In the genomic region with DNA sequence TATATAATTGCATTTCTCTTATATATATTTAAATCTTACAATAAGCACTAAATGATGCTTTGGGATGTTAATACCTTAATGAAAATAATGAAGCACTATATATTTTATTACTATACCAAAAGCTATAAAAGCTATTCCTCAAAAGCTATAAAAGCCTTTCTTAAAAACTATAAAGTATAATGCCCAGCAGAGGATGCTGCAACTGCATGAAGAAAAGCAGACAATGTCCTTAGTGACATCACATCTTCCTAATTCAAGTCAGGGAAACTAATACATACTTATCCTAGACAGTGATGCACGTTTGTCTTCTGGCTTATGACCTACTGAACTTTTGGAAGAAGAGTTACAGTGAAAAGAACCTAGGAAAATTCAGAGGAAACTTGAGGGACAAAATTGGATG, we compare ENCODE assay signal across 17 cellular contexts. TPM values are rescaled to one million over a fixed set of nuclear protein-coding genes. Genes with fewer than 3 reads are reported as not detected.
DNase-seq lines count a peak whose midpoint lies in the region; ATAC-seq, FAIRE-seq and TF ChIP-seq lines count a peak whose summit lies in the region.
"Had no signal": no experiment of that assay in that cellular context is flagged by ENCODE, and none has a peak within 500 bp of the region (broad histone marks: within the 10 kb centered on the region; RNA-seq: fewer than 3 reads in every experiment).

No MANE protein-coding gene starts in this region.

- ATAC-seq in HepG2, result no peak
- ATAC-seq in GM18873 (IDR thresholded peaks at IDR 0.05; ENCODE audit: low FRiP score, unreplicated experiment), result no peak
- ATAC-seq in HG02973 (IDR thresholded peaks at IDR 0.05; ENCODE audit: unreplicated experiment), result no peak
- ATAC-seq: activated CD8-positive, alpha-beta memory T cell treated with anti-CD3 and anti-CD28 coated beads, Interleukin-2, amount 10 ng/mL, durations not matched to agents 7 days and 5 days; natural killer cell treated with Interleukin-12 subunit alpha and Interleukin-12 subunit beta and Interleukin-15 and Interleukin-18, amount 100 ng/mL, for 72 hours had no signal

- H4K20me1 ChIP-seq in HepG2 (ENCODE audit: insufficient read depth, low read length), result no peaks in the 10 kb centered on the region

- no TSS peak for BruUV-seq in HepG2 (replicated peaks; lab: Mats Ljungman, UMichigan)

- CTCF ChIA-PET in HepG2 (lab: Yijun Ruan, JAX; ENCODE audit: low intra/inter-chr PET ratio, low total read pairs), result no interaction called here

- peaks cover 9% of the 10 kb centered on the region for H3K27me3 Mint-ChIP-seq in activated T-helper 1 cell treated with anti-CD3 and anti-CD28 coated beads, Interleukin-12 subunit alpha, Interleukin-12 subunit beta, Interleukin-2, Interleukin-4 antibody, amounts not matched to agents 30 ng/mL and 10 ng/mL and 1 ng/mL, durations not matched to agents 14 hours and 24 hours and 36 hours (ENCODE audit: insufficient read depth)

- no peak overlapping the region for H3K4me3 ChIP-seq in WERI-Rb-1 (ENCODE audit: low read depth, low read length)
- H3K4me3 ChIP-seq in HepG2 (replicated peaks in 1 of 3; ENCODE audit: insufficient read depth in 1 of 3, low read depth in 2 of 3, low read length in 3 of 3), result no peak overlapping the region

- in situ Hi-C loops in HepG2 (cut with HindIII; ENCODE audit: extremely low pct_ligation_motif_present, low pct_unique_long_range_greater_than_20kb), result no loop called here

- TF ChIP-seq RAD21 in HepG2 (CRISPR knock-in tag; IDR thresholded peaks at IDR 0.05), result no peak

- POLR2A ChIA-PET in HepG2 (lab: Yijun Ruan, JAX), result no interaction called here

- intact Hi-C loops in HepG2 (cut with micrococcal nuclease; ENCODE audit: unreplicated experiment), result loop anchor here (2.0 kb wide), 1 partner anchor 100 kb away; no protein-coding TSS in a partner anchor
- intact Hi-C loops in activated T-helper 1 cell treated with anti-CD3 and anti-CD28 coated beads, Interleukin-12 subunit alpha, Interleukin-12 subunit beta, Interleukin-2, Interleukin-4 antibody, amounts not matched to agents 30 ng/mL and 10 ng/mL and 1 ng/mL, durations not matched to agents 14 hours and 24 hours and 36 hours (cut with micrococcal nuclease), result no loop called here

- no peak overlapping the region for H3K9ac ChIP-seq in HepG2 (ENCODE audit: insufficient read depth, low read depth, low read length)

- TF ChIP-seq POLR2A in HepG2 (IDR thresholded peaks at IDR 0.05; ENCODE audit: insufficient read depth in 1 of 2, low read depth in 2 of 2, low read length in 2 of 2), result no peak

- no peaks in the 10 kb centered on the region for H3K9me3 ChIP-seq in WERI-Rb-1 (ENCODE audit: severe bottlenecking)
- H3K9me3 ChIP-seq in HepG2 (ENCODE audit: low read length), result no peaks in the 10 kb centered on the region

- no peaks in the 10 kb centered on the region for H3K9me3 Mint-ChIP-seq in activated T-helper 1 cell treated with anti-CD3 and anti-CD28 coated beads, Interleukin-12 subunit alpha, Interleukin-12 subunit beta, Interleukin-2, Interleukin-4 antibody, amounts not matched to agents 30 ng/mL and 10 ng/mL and 1 ng/mL, durations not matched to agents 14 hours and 24 hours and 36 hours
- H3K9me3 Mint-ChIP-seq: natural killer cell treated with Interleukin-12 subunit alpha and Interleukin-12 subunit beta and Interleukin-15 and Interleukin-18, amount 100 ng/mL, for 72 hours had no signal

- no peak overlapping the region for H3K27ac Mint-ChIP-seq in activated T-helper 1 cell treated with anti-CD3 and anti-CD28 coated beads, Interleukin-12 subunit alpha, Interleukin-12 subunit beta, Interleukin-2, Interleukin-4 antibody, amounts not matched to agents 30 ng/mL and 10 ng/mL and 1 ng/mL, durations not matched to agents 14 hours and 24 hours and 36 hours
- H3K27ac Mint-ChIP-seq: activated CD8-positive, alpha-beta memory T cell treated with anti-CD3 and anti-CD28 coated beads, Interleukin-2, amount 10 ng/mL, durations not matched to agents 7 days and 5 days; natural killer cell treated with Interleukin-12 subunit alpha and Interleukin-12 subunit beta and Interleukin-15 and Interleukin-18, amount 100 ng/mL, for 72 hours had no signal

- no peak overlapping the region for H3K27ac ChIP-seq in WERI-Rb-1
- no peak overlapping the region for H3K27ac ChIP-seq in HepG2 (ENCODE audit: extremely low read length, insufficient read depth, low read length)
- H3K27ac ChIP-seq: epithelial cell of prostate had no signal

- no peaks in the 10 kb centered on the region for H3K4me1 Mint-ChIP-seq in activated T-helper 1 cell treated with anti-CD3 and anti-CD28 coated beads, Interleukin-12 subunit alpha, Interleukin-12 subunit beta, Interleukin-2, Interleukin-4 antibody, amounts not matched to agents 30 ng/mL and 10 ng/mL and 1 ng/mL, durations not matched to agents 14 hours and 24 hours and 36 hours (ENCODE audit: low read depth)
- H3K4me1 Mint-ChIP-seq: activated CD8-positive, alpha-beta memory T cell treated with anti-CD3 and anti-CD28 coated beads, Interleukin-2, amount 10 ng/mL, durations not matched to agents 7 days and 5 days had no signal

- TF ChIP-seq CTCF in WERI-Rb-1 (IDR thresholded peaks at IDR 0.05; ENCODE audit: low read depth, low read length), result 0 out of 2 replicates have a peak, but pooled peaks have one; percentile 40
- TF ChIP-seq CTCF in HepG2 (CRISPR knock-in tag; IDR thresholded peaks at IDR 0.05), result 0 out of 2 replicates have a peak, but pooled peaks have one; percentile 10

- H3K4me2 ChIP-seq in HepG2 (ENCODE audit: low read depth, low read length), result no peak overlapping the region

- peak; percentile 75 for DNase-seq in DMS53 (lab: John Stamatoyannopoulos, UW)
- peak; percentile 13 for DNase-seq in HT-29 (ENCODE audit: low spot score)
- no peak for DNase-seq in WERI-Rb-1
- no peak for DNase-seq in HepG2 (ENCODE audit: low spot score)
- DNase-seq in activated T-helper 1 cell treated with anti-CD3 and anti-CD28 coated beads, Interleukin-12 subunit alpha, Interleukin-12 subunit beta, Interleukin-2, Interleukin-4 antibody, amounts not matched to agents 30 ng/mL and 10 ng/mL and 1 ng/mL, durations not matched to agents 14 hours and 24 hours and 36 hours (ENCODE audit: low spot score), result no peak
- DNase-seq in ecto neural progenitor cell (ENCODE audit: low spot score), result no peak
- DNase-seq: activated CD8-positive, alpha-beta memory T cell treated with anti-CD3 and anti-CD28 coated beads, Interleukin-2, amount 10 ng/mL, durations not matched to agents 7 days and 5 days; aorta; kidney; NCI-H1048; NCI-H748 treated with DMSO at 0.1 percent for 48 hours had no signal

- H3K79me2 ChIP-seq in HepG2 (ENCODE audit: insufficient read depth, low read length), result no peaks in the 10 kb centered on the region

- no peaks in the 10 kb centered on the region for H3K36me3 Mint-ChIP-seq in activated T-helper 1 cell treated with anti-CD3 and anti-CD28 coated beads, Interleukin-12 subunit alpha, Interleukin-12 subunit beta, Interleukin-2, Interleukin-4 antibody, amounts not matched to agents 30 ng/mL and 10 ng/mL and 1 ng/mL, durations not matched to agents 14 hours and 24 hours and 36 hours (ENCODE audit: low read depth)
- H3K36me3 Mint-ChIP-seq: activated CD8-positive, alpha-beta memory T cell treated with anti-CD3 and anti-CD28 coated beads, Interleukin-2, amount 10 ng/mL, durations not matched to agents 7 days and 5 days; natural killer cell treated with Interleukin-12 subunit alpha and Interleukin-12 subunit beta and Interleukin-15 and Interleukin-18, amount 100 ng/mL, for 72 hours had no signal

- FAIRE-seq in HepG2 (lab: Jason Lieb, UNC), result no peak
- FAIRE-seq: kidney had no signal

- no peaks in the 10 kb centered on the region for H3K27me3 ChIP-seq in WERI-Rb-1 (ENCODE audit: insufficient read depth, low read depth, severe bottlenecking)
- H3K27me3 ChIP-seq in HepG2 (ENCODE audit: control insufficient read depth in 1 of 2, insufficient read depth in 2 of 2, low read length in 2 of 2), result no peaks in the 10 kb centered on the region

- no peak for TF ChIP-seq EP300 in HepG2 (IDR thresholded peaks at IDR 0.05; ENCODE audit: low read depth in 2 of 2, low read length in 2 of 2)
- no peak for TF ChIP-seq EP300 in HepG2 (CRISPR knock-in tag; IDR thresholded peaks at IDR 0.05; ENCODE audit: borderline replicate concordance)

- H2AFZ ChIP-seq in HepG2 (ENCODE audit: low read length), result no peak overlapping the region

- no peaks in the 10 kb centered on the region for H3K4me1 ChIP-seq in HepG2 (ENCODE audit: insufficient read depth, low read length)

- H3K36me3 ChIP-seq in WERI-Rb-1 (no peaks in the 10 kb centered on the region), HepG2 (replicated peaks in 1 of 2; ENCODE audit: control insufficient read depth in 1 of 2, insufficient read depth in 2 of 2, low read length in 2 of 2) (no peaks in the 10 kb centered on the region)

- H3K4me3 Mint-ChIP-seq in activated T-helper 1 cell treated with anti-CD3 and anti-CD28 coated beads, Interleukin-12 subunit alpha, Interleukin-12 subunit beta, Interleukin-2, Interleukin-4 antibody, amounts not matched to agents 30 ng/mL and 10 ng/mL and 1 ng/mL, durations not matched to agents 14 hours and 24 hours and 36 hours, result no peak overlapping the region
- H3K4me3 Mint-ChIP-seq: activated CD8-positive, alpha-beta memory T cell treated with anti-CD3 and anti-CD28 coated beads, Interleukin-2, amount 10 ng/mL, durations not matched to agents 7 days and 5 days; natural killer cell treated with Interleukin-12 subunit alpha and Interleukin-12 subunit beta and Interleukin-15 and Interleukin-18, amount 100 ng/mL, for 72 hours had no signal

- WGBS in HepG2 (ENCODE audit: low lambda C conversion rate), result 5% methylated on average over 1 of the region's 1 CpG

RNA-seq across cellular contexts. Expression of a gene that starts 13.6 kb away (rescaled TPM):
- not detected in 2 replicates for total RNA-seq in HT-29 (2014; rRNA removed; shearing (Covaris generic))
- not detected in 2 replicates for total RNA-seq in HepG2 (2016; rRNA removed; fragmentation: Illumina TruSeq; extraction: Trizol)
- total RNA-seq in HepG2 (2016; cell fraction: cytosol; rRNA removed; fragmentation: Illumina TruSeq; extraction: Trizol; ENCODE audit: low read depth), result not detected in 2 replicates
- not detected in 2 replicates for total RNA-seq in HepG2 (2016; cell fraction: insoluble cytoplasmic fraction; rRNA removed; fragmentation: Illumina TruSeq; extraction: Trizol)
- total RNA-seq in HepG2 (2016; cell fraction: membrane; rRNA removed; fragmentation: Illumina TruSeq; extraction: Trizol), result not detected in 2 replicates
- not detected in 2 replicates for total RNA-seq in HepG2 (2016; cell fraction: nucleus; rRNA removed; fragmentation: Illumina TruSeq; extraction: Trizol)
- not detected in 2 replicates for polyA plus RNA-seq in HepG2 (2011; rRNA removed)
- polyA plus RNA-seq in HepG2 (2011; cell fraction: cytosol; rRNA removed), result not detected in 2 replicates
- not detected in 2 replicates for polyA plus RNA-seq in HepG2 (2011; cell fraction: nucleus; rRNA removed)
- polyA plus RNA-seq in HepG2 (2012), result not detected in 2 replicates
- polyA plus RNA-seq in HepG2 (2016; cell fraction: cytosol; fragmentation: Illumina TruSeq; extraction: Trizol; ENCODE audit: low read depth), result not detected in 2 replicates
- not detected in 2 replicates for polyA plus RNA-seq in HepG2 (2016; cell fraction: insoluble cytoplasmic fraction; fragmentation: Illumina TruSeq; extraction: Trizol; ENCODE audit: low read depth)
- not detected in 2 replicates for polyA plus RNA-seq in HepG2 (2016; cell fraction: membrane; fragmentation: Illumina TruSeq; extraction: Trizol; ENCODE audit: low read depth)
- polyA plus RNA-seq in HepG2 (2016; cell fraction: nucleus; fragmentation: Illumina TruSeq; extraction: Trizol; ENCODE audit: insufficient read depth, low read depth), result not detected in 2 replicates
- not detected in 2 replicates for polyA minus RNA-seq in HepG2 (2011; rRNA and poly(A)+ RNA removed; ENCODE audit: low replicate concordance)
- polyA minus RNA-seq in HepG2 (2011; cell fraction: cytosol; rRNA and poly(A)+ RNA removed), result not detected in 2 replicates
- not detected in 2 replicates for polyA minus RNA-seq in HepG2 (2011; cell fraction: nucleus; rRNA and poly(A)+ RNA removed)
- total RNA-seq in activated T-helper 1 cell treated with anti-CD3 and anti-CD28 coated beads, Interleukin-12 subunit alpha, Interleukin-12 subunit beta, Interleukin-2, Interleukin-4 antibody, amounts not matched to agents 30 ng/mL and 10 ng/mL and 1 ng/mL, durations not matched to agents 14 hours and 24 hours and 36 hours, result not detected in 2 replicates
- total RNA-seq: activated CD8-positive, alpha-beta memory T cell treated with anti-CD3 and anti-CD28 coated beads, Interleukin-2, amount 10 ng/mL, durations not matched to agents 7 days and 5 days; aorta; H4; kidney; natural killer cell treated with Interleukin-12 subunit alpha and Interleukin-12 subunit beta and Interleukin-15 and Interleukin-18, amount 100 ng/mL, for 72 hours; T-helper 2 cell treated with Interferon-gamma antibody and Interleukin-4, amounts not matched to agents 100 ng/mL and 5 ng/mL, for 36 hours had no signal
- polyA plus RNA-seq: aorta had no signal

Comparison
In these comparisons a context has a peak if more than half of its experiments do, and no peak if none do; other contexts are left out.
1. DNase-seq: peak in DMS53 (single experiment) and HT-29 (single experiment); none in WERI-Rb-1 (single experiment), HepG2 (single experiment), activated T-helper 1 cell treated with anti-CD3 and anti-CD28 coated beads, Interleukin-12 subunit alpha, Interleukin-12 subunit beta, Interleukin-2, Interleukin-4 antibody, amounts not matched to agents 30 ng/mL and 10 ng/mL and 1 ng/mL, durations not matched to agents 14 hours and 24 hours and 36 hours (single experiment) and ecto neural progenitor cell (single experiment).